1 cellular context compared by ENCODE assay signal in genomic region chr2:30269771-30270145, GRCh38.
TF ChIP-seq lines count a peak whose summit lies in the region.

No MANE protein-coding gene starts in this region.

TF ChIP-seq in GM23338, 12 proteins besides CTCF, POLR2A, EP300 and RAD21 (continued from another document):
- TF ChIP-seq ZNF462 (CRISPR knock-in tag; IDR thresholded peaks at IDR 0.05), result no peak
- TF ChIP-seq ETS1 (IDR thresholded peaks at IDR 0.05), result no peak
- no peak for TF ChIP-seq ZNF331 (CRISPR knock-in tag; IDR thresholded peaks at IDR 0.05; ENCODE audit: low read depth)
- TF ChIP-seq JUNB (IDR thresholded peaks at IDR 0.05; ENCODE audit: unreplicated experiment), result no peak
- TF ChIP-seq ZNF114 (CRISPR knock-in tag; IDR thresholded peaks at IDR 0.05), result no peak
- TF ChIP-seq POLR2AphosphoS5 (IDR thresholded peaks at IDR 0.05; ENCODE audit: low read depth), result no peak
- no peak for TF ChIP-seq STAT1 (IDR thresholded peaks at IDR 0.05; ENCODE audit: unreplicated experiment)
- TF ChIP-seq REST (IDR thresholded peaks at IDR 0.05; ENCODE audit: unreplicated experiment), result no peak
- no peak for TF ChIP-seq CREB1 (CRISPR knock-in tag; IDR thresholded peaks at IDR 0.05; ENCODE audit: low read depth)
- TF ChIP-seq EZH2 (IDR thresholded peaks at IDR 0.05; ENCODE audit: low read depth, unreplicated experiment), result no peak
- TF ChIP-seq EZH2phosphoT487 (IDR thresholded peaks at IDR 0.05; ENCODE audit: unreplicated experiment), result no peak
TF ChIP-seq in GM23338: peak in this region for 0.
